In the genomic region with DNA sequence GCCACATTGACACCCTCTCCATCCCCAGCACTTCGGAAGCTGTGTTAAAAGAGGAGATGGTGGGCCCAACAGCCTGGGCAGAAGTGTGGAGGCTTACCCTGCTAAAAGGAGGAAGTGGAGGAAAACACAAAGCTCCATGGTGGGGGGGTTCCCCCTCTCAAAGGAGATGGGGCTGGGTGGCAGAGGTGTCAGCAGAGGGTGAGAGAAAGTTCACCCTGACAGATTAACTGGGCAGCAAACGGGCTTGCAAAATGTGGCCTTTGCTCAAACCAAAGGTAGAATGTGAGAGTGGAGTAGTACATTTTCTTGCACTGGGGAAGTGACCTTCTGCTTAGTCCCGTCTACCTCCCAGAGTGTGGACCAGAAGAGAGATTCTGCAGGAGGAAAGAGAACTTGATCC, we compare ENCODE assay signal across 13 cellular contexts. TPM values are rescaled to one million over a fixed set of nuclear protein-coding genes. Genes with fewer than 3 reads are reported as not detected.
A peak's percentile ranks its signal among the peaks of the same experiment; 100 is the strongest.
DNase-seq lines count a peak whose midpoint lies in the region; ATAC-seq and TF ChIP-seq lines count a peak whose summit lies in the region.
"Had no signal": no experiment of that assay in that cellular context is flagged by ENCODE, and none has a peak within 500 bp of the region (broad histone marks: within the 10 kb centered on the region; RNA-seq: fewer than 3 reads in every experiment).

No MANE protein-coding gene starts in this region.

- H3K9me3 ChIP-seq in ascending aorta, result no peaks in the 10 kb centered on the region
- no peaks in the 10 kb centered on the region for H3K9me3 ChIP-seq in PC-3 (ENCODE audit: low read length)
- H3K9me3 ChIP-seq: BE2C, neutrophil had no signal

- H3K9ac ChIP-seq in PC-3 (ENCODE audit: low read length), result no peak overlapping the region

- H3K9me3 Mint-ChIP-seq in chondrocyte (ENCODE audit: low read depth) (no peaks in the 10 kb centered on the region), HFFc6 (no peaks in the 10 kb centered on the region)
- H3K9me3 Mint-ChIP-seq in activated CD8-positive, alpha-beta memory T cell treated with anti-CD3 and anti-CD28 coated beads, Interleukin-2, amount 10 ng/mL, durations not matched to agents 7 days and 5 days (ENCODE audit: low read depth), result no peaks in the 10 kb centered on the region

- H3K9me2 ChIP-seq in PC-3 (replicated peaks; ENCODE audit: low read length), result no peaks in the 10 kb centered on the region

- no peak overlapping the region for H3K4me2 ChIP-seq in PC-3 (ENCODE audit: low read length)

- H3K27me3 ChIP-seq in ascending aorta (no peaks in the 10 kb centered on the region), PC-3 (ENCODE audit: low read length) (no peaks in the 10 kb centered on the region)

- H3K79me2 ChIP-seq in PC-3 (ENCODE audit: low read length), result peaks cover 85% of the 10 kb centered on the region

- H3K4me3 Mint-ChIP-seq in chondrocyte (ENCODE audit: unreplicated experiment), result no peak overlapping the region
- no peak overlapping the region for H3K4me3 Mint-ChIP-seq in HFFc6
- H3K4me3 Mint-ChIP-seq in activated CD8-positive, alpha-beta memory T cell treated with anti-CD3 and anti-CD28 coated beads, Interleukin-2, amount 10 ng/mL, durations not matched to agents 7 days and 5 days, result no peak overlapping the region

- no peak overlapping the region for H3K4me3 ChIP-seq in ascending aorta
- H3K4me3 ChIP-seq in PC-3 (ENCODE audit: low read length), result no peak overlapping the region

- POLR2A ChIA-PET in PC-3 (lab: Charles Lee; ENCODE audit: unreplicated experiment), result no interaction called here

- peaks cover 3 to 19% of the 10 kb centered on the region in 2 donors for H3K4me1 ChIP-seq in ascending aorta
- peaks cover 14% of the 10 kb centered on the region for H3K4me1 ChIP-seq in PC-3 (ENCODE audit: insufficient read depth, low read length)
- H3K4me1 ChIP-seq: BE2C had no signal

- intact Hi-C loops in ascending aorta (cut with DNase I) (no loop called here), PC-3 (cut with micrococcal nuclease) (no loop called here)

- no peaks in the 10 kb centered on the region for H3K36me3 ChIP-seq in ascending aorta
- H3K36me3 ChIP-seq in PC-3 (ENCODE audit: low read depth, low read length), result peaks cover 3% of the 10 kb centered on the region; the same call in 1 of the 2 replicates
- H3K36me3 ChIP-seq: BE2C, neutrophil had no signal

- no peak overlapping the region for H2AFZ ChIP-seq in PC-3 (ENCODE audit: low read length)

- no TSS peak for BruUV-seq in PC-3 (replicated peaks; lab: Mats Ljungman, UMichigan)

- H3K27me3 Mint-ChIP-seq in chondrocyte (ENCODE audit: low read depth), result no peaks in the 10 kb centered on the region
- 0 out of 2 replicates have a peak, but pooled peaks cover 3% of the 10 kb centered on the region for H3K27me3 Mint-ChIP-seq in HFFc6 (ENCODE audit: insufficient read depth)
- peaks cover 41% of the 10 kb centered on the region for H3K27me3 Mint-ChIP-seq in activated CD8-positive, alpha-beta memory T cell treated with anti-CD3 and anti-CD28 coated beads, Interleukin-2, amount 10 ng/mL, durations not matched to agents 7 days and 5 days

- H3K4me1 Mint-ChIP-seq in chondrocyte (ENCODE audit: low read depth) (peaks cover 47% of the 10 kb centered on the region), HFFc6 (ENCODE audit: low read depth) (peaks cover 19% of the 10 kb centered on the region)
- H3K4me1 Mint-ChIP-seq in activated CD8-positive, alpha-beta memory T cell treated with anti-CD3 and anti-CD28 coated beads, Interleukin-2, amount 10 ng/mL, durations not matched to agents 7 days and 5 days, result peaks cover 10% of the 10 kb centered on the region

- DNase-seq in CD1c-positive myeloid dendritic cell (ENCODE audit: extremely low spot score) (peak; percentile 42), chondrocyte (ENCODE audit: low spot score) (no peak), ascending aorta (ENCODE audit: low spot score in 2 of 2) (no peak), HFFc6 (no peak), PC-3 (no peak)
- DNase-seq in activated CD8-positive, alpha-beta memory T cell treated with anti-CD3 and anti-CD28 coated beads, Interleukin-2, amount 10 ng/mL, durations not matched to agents 7 days and 5 days, result no peak
- DNase-seq: BE2C, NCI-H2081 treated with DMSO at 0.1 percent for 48 hours, Right ventricle myocardium superior had no signal

- no peaks in the 10 kb centered on the region for H3F3A ChIP-seq in PC-3 (ENCODE audit: low read length, unreplicated experiment)

- H3K36me3 Mint-ChIP-seq in chondrocyte (ENCODE audit: low read depth) (no peaks in the 10 kb centered on the region), HFFc6 (ENCODE audit: low read depth) (0 out of 2 replicates have a peak, but pooled peaks cover 5% of the 10 kb centered on the region)
- no peaks in the 10 kb centered on the region for H3K36me3 Mint-ChIP-seq in activated CD8-positive, alpha-beta memory T cell treated with anti-CD3 and anti-CD28 coated beads, Interleukin-2, amount 10 ng/mL, durations not matched to agents 7 days and 5 days

- ATAC-seq in GM19025 (IDR thresholded peaks at IDR 0.05; ENCODE audit: low read depth, unreplicated experiment) (peak; percentile 78), HG03159 (IDR thresholded peaks at IDR 0.05; ENCODE audit: unreplicated experiment) (peak; percentile 64), PC-3 (no peak)
- no peak for ATAC-seq in activated CD8-positive, alpha-beta memory T cell treated with anti-CD3 and anti-CD28 coated beads, Interleukin-2, amount 10 ng/mL, durations not matched to agents 7 days and 5 days
- ATAC-seq: HCT116 had no signal

- H3K27ac Mint-ChIP-seq in chondrocyte (ENCODE audit: unreplicated experiment) (peak overlapping the region; percentile 68), HFFc6 (no peak overlapping the region)
- no peak overlapping the region for H3K27ac Mint-ChIP-seq in activated CD8-positive, alpha-beta memory T cell treated with anti-CD3 and anti-CD28 coated beads, Interleukin-2, amount 10 ng/mL, durations not matched to agents 7 days and 5 days

- TF ChIP-seq CTCF in chondrocyte (IDR thresholded peaks at IDR 0.05) (no peak), ascending aorta (IDR thresholded peaks at IDR 0.05) (no peak), HFFc6 (IDR thresholded peaks at IDR 0.05) (no peak), PC-3 (conservative IDR thresholded peaks at IDR 0.05; ENCODE audit: low read depth, low read length) (no peak)

- peaks cover 20% of the 10 kb centered on the region; the same call in 1 of the 2 replicates for H4K20me1 ChIP-seq in PC-3 (ENCODE audit: low read length)

- peak overlapping the region in 1 of 2 donors; percentile 9 for H3K27ac ChIP-seq in ascending aorta
- no peak overlapping the region for H3K27ac ChIP-seq in PC-3 (ENCODE audit: low read length)
- H3K27ac ChIP-seq: neutrophil had no signal

- CTCF ChIA-PET in PC-3 (lab: Charles Lee), result no interaction called here
- CTCF ChIA-PET in activated CD8-positive, alpha-beta memory T cell treated with anti-CD3 and anti-CD28 coated beads, Interleukin-2, amount 10 ng/mL, durations not matched to agents 7 days and 5 days (lab: Charles Lee), result interaction anchor here (1.6 kb wide), 1 partner anchor 16 kb away, joined by 3 read pairs; no protein-coding TSS in a partner anchor

RNA-seq across cellular contexts. Expression of a gene that starts 44.7 kb away (rescaled TPM):
- total RNA-seq in chondrocyte, result 141 to 192 TPM (median 172 TPM) in 3 replicates
- 48.0 TPM for total RNA-seq in ascending aorta
- 100 to 1,000 TPM; 108 to 142 (median 115) TPM for total RNA-seq in HFFc6 (2021; fragmentation: NEBNext Ultra II Directional; extraction: Animal tissue kit (Norgen Biotek cat#: 25700))
- total RNA-seq in PC-3 (2014; rRNA removed), result 67.7 and 68.8 TPM in 2 replicates
- 100 to 1,000 TPM in 1 of 2 experiments, 10 to 100 TPM in 1; 60.3 to 224 TPM for total RNA-seq in activated CD8-positive, alpha-beta memory T cell treated with anti-CD3 and anti-CD28 coated beads, Interleukin-2, amount 10 ng/mL, durations not matched to agents 7 days and 5 days

Comparison
In these comparisons a context has a peak if more than half of its experiments do, and no peak if none do; other contexts are left out.
1. ATAC-seq: peak in GM19025 (single experiment) and HG03159 (single experiment); none in PC-3 (single experiment) and activated CD8-positive, alpha-beta memory T cell treated with anti-CD3 and anti-CD28 coated beads, Interleukin-2, amount 10 ng/mL, durations not matched to agents 7 days and 5 days (single experiment).